8 cellular contexts compared by ENCODE assay signal in genomic region chr1:26285366-26286063, GRCh38. TPM values are rescaled to one million over a fixed set of nuclear protein-coding genes. Genes with fewer than 3 reads are reported as not detected.
DNase-seq lines count a peak whose midpoint lies in the region; ATAC-seq and TF ChIP-seq lines count a peak whose summit lies in the region.

No MANE protein-coding gene starts in this region.

- no peaks in the 10 kb centered on the region for H3K9me3 ChIP-seq in Peyer's patch

- ATAC-seq in natural killer cell treated with Interleukin-12 subunit alpha and Interleukin-12 subunit beta and Interleukin-15 and Interleukin-18, amount 100 ng/mL, for 72 hours: no peak

- peak overlapping the region; percentile 98 for H3K27ac Mint-ChIP-seq in activated CD4-positive, alpha-beta T cell treated with anti-CD3 and anti-CD28 coated beads, Interleukin-2, amount 10 ng/mL, durations not matched to agents 24 days and 14 days
- H3K27ac Mint-ChIP-seq in chondrocyte (ENCODE audit: unreplicated experiment): no peak overlapping the region
- H3K27ac Mint-ChIP-seq in natural killer cell treated with Interleukin-12 subunit alpha and Interleukin-12 subunit beta and Interleukin-15 and Interleukin-18, amount 100 ng/mL, for 72 hours: peak overlapping the region; percentile 89

- peaks cover 0 to 8% (median 0%) of the 10 kb centered on the region in 3 donors for H3K36me3 ChIP-seq in Peyer's patch

- peaks cover 35% of the 10 kb centered on the region for H3K36me3 Mint-ChIP-seq in activated CD4-positive, alpha-beta T cell treated with anti-CD3 and anti-CD28 coated beads, Interleukin-2, amount 10 ng/mL, durations not matched to agents 24 days and 14 days (ENCODE audit: low read depth)
- H3K36me3 Mint-ChIP-seq in chondrocyte (ENCODE audit: low read depth): peaks cover 5% of the 10 kb centered on the region
- H3K36me3 Mint-ChIP-seq in natural killer cell treated with Interleukin-12 subunit alpha and Interleukin-12 subunit beta and Interleukin-15 and Interleukin-18, amount 100 ng/mL, for 72 hours: no peaks in the 10 kb centered on the region

- no peaks in the 10 kb centered on the region for H3K9me3 Mint-ChIP-seq in activated CD4-positive, alpha-beta T cell treated with anti-CD3 and anti-CD28 coated beads, Interleukin-2, amount 10 ng/mL, durations not matched to agents 24 days and 14 days
- H3K9me3 Mint-ChIP-seq in chondrocyte (ENCODE audit: low read depth): no peaks in the 10 kb centered on the region
- H3K9me3 Mint-ChIP-seq in natural killer cell treated with Interleukin-12 subunit alpha and Interleukin-12 subunit beta and Interleukin-15 and Interleukin-18, amount 100 ng/mL, for 72 hours: no peaks in the 10 kb centered on the region

- H3K4me1 ChIP-seq in Peyer's patch: peaks cover 0 to 81% (median 75%) of the 10 kb centered on the region in 4 donors

- peak overlapping the region; percentile 88 for H3K4me3 Mint-ChIP-seq in activated CD4-positive, alpha-beta T cell treated with anti-CD3 and anti-CD28 coated beads, Interleukin-2, amount 10 ng/mL, durations not matched to agents 24 days and 14 days
- no peak overlapping the region for H3K4me3 Mint-ChIP-seq in chondrocyte (ENCODE audit: unreplicated experiment)
- H3K4me3 Mint-ChIP-seq in natural killer cell treated with Interleukin-12 subunit alpha and Interleukin-12 subunit beta and Interleukin-15 and Interleukin-18, amount 100 ng/mL, for 72 hours: no peak overlapping the region

- TF ChIP-seq CTCF in Peyer's patch (IDR thresholded peaks at IDR 0.05) (peak in 4 of 6 experiments; percentile 4 to 34 (median 20)), chondrocyte (IDR thresholded peaks at IDR 0.05) (peak; percentile 23)

- intact Hi-C loops in activated CD4-positive, alpha-beta T cell treated with anti-CD3 and anti-CD28 coated beads, Interleukin-2, amount 10 ng/mL, durations not matched to agents 24 days and 14 days (cut with micrococcal nuclease): loop anchor here (1.0 to 2.0 kb wide), 2 partner anchors 36 to 79 kb away; no protein-coding TSS in a partner anchor

- TF ChIP-seq POLR2A in Peyer's patch (IDR thresholded peaks at IDR 0.05): no peak

- H3K4me1 Mint-ChIP-seq in activated CD4-positive, alpha-beta T cell treated with anti-CD3 and anti-CD28 coated beads, Interleukin-2, amount 10 ng/mL, durations not matched to agents 24 days and 14 days: peaks cover 88% of the 10 kb centered on the region
- H3K4me1 Mint-ChIP-seq in chondrocyte (ENCODE audit: low read depth): peaks cover 54% of the 10 kb centered on the region
- peaks cover 80 to 82% of the 10 kb centered on the region in 2 donors for H3K4me1 Mint-ChIP-seq in natural killer cell treated with Interleukin-12 subunit alpha and Interleukin-12 subunit beta and Interleukin-15 and Interleukin-18, amount 100 ng/mL, for 72 hours (ENCODE audit: low read depth in 2 of 2)

- H3K27me3 Mint-ChIP-seq in activated CD4-positive, alpha-beta T cell treated with anti-CD3 and anti-CD28 coated beads, Interleukin-2, amount 10 ng/mL, durations not matched to agents 24 days and 14 days: no peaks in the 10 kb centered on the region
- no peaks in the 10 kb centered on the region for H3K27me3 Mint-ChIP-seq in chondrocyte (ENCODE audit: low read depth)
- H3K27me3 Mint-ChIP-seq in natural killer cell treated with Interleukin-12 subunit alpha and Interleukin-12 subunit beta and Interleukin-15 and Interleukin-18, amount 100 ng/mL, for 72 hours: no peaks in the 10 kb centered on the region

- H3K27me3 ChIP-seq in Peyer's patch: no peaks in the 10 kb centered on the region

- H3K27ac ChIP-seq in Peyer's patch: peak overlapping the region; percentile 73 to 91 (median 85)

- DNase-seq in activated CD4-positive, alpha-beta T cell treated with anti-CD3 and anti-CD28 coated beads, Interleukin-2, amount 10 ng/mL, durations not matched to agents 24 days and 14 days: peak; percentile 84
- no peak for DNase-seq in activated CD4-positive, alpha-beta T cell treated with anti-CD3 and anti-CD28 coated beads, Interleukin-2, amount 50 U/mL, for 1 hour
- DNase-seq in Peyer's patch (peak; percentile 57 to 76 (median 63)), chondrocyte (ENCODE audit: low spot score) (no peak), NCI-H1048 (lab: John Stamatoyannopoulos, UW) (no peak), CD1c-positive myeloid dendritic cell (ENCODE audit: extremely low spot score) (no peak), DMS79 treated with DMSO at 0.1 percent for 48 hours (lab: John Stamatoyannopoulos, UW) (no peak)
- no peak for DNase-seq in natural killer cell treated with Interleukin-12 subunit alpha and Interleukin-12 subunit beta and Interleukin-15 and Interleukin-18, amount 100 ng/mL, for 72 hours (ENCODE audit: low spot score)

- no peak overlapping the region for H3K4me3 ChIP-seq in Peyer's patch

RNA-seq across cellular contexts. Expression of gene SH3BGRL3, which starts 5.6 kb away (rescaled TPM):
- 463 and 474 TPM in 2 replicates for total RNA-seq in activated CD4-positive, alpha-beta T cell treated with anti-CD3 and anti-CD28 coated beads, Interleukin-2, amount 10 ng/mL, durations not matched to agents 24 days and 14 days
- total RNA-seq in Peyer's patch (10 to 100 TPM; 62.7 to 91.8 (median 89.6) TPM), chondrocyte (156 to 175 TPM (median 162 TPM) in 3 replicates)
- total RNA-seq in natural killer cell treated with Interleukin-12 subunit alpha and Interleukin-12 subunit beta and Interleukin-15 and Interleukin-18, amount 100 ng/mL, for 72 hours: 100 to 1,000 TPM; 203 to 249 TPM

RNA-seq across cellular contexts. Expression of gene UBXN11, which starts 20.9 kb away (rescaled TPM):
- 17.1 and 19.0 TPM in 2 replicates for total RNA-seq in activated CD4-positive, alpha-beta T cell treated with anti-CD3 and anti-CD28 coated beads, Interleukin-2, amount 10 ng/mL, durations not matched to agents 24 days and 14 days
- total RNA-seq in Peyer's patch (10 to 100 TPM in 3 of 4 donors, 1 to 10 TPM in 1; 3.9 to 68.5 (median 18.2) TPM), chondrocyte (8.7 to 20.4 TPM (median 8.7 TPM) in 3 replicates)
- total RNA-seq in natural killer cell treated with Interleukin-12 subunit alpha and Interleukin-12 subunit beta and Interleukin-15 and Interleukin-18, amount 100 ng/mL, for 72 hours: 10 to 100 TPM in 1 of 2 donors, 1 to 10 TPM in 1; 9.9 to 24.8 TPM

RNA-seq across cellular contexts. Expression of gene CD52, which starts 32.2 kb away (rescaled TPM):
- 295 and 297 TPM in 2 replicates for total RNA-seq in activated CD4-positive, alpha-beta T cell treated with anti-CD3 and anti-CD28 coated beads, Interleukin-2, amount 10 ng/mL, durations not matched to agents 24 days and 14 days
- total RNA-seq in Peyer's patch (100 to 1,000 TPM in 1 of 4 donors, 10 to 100 TPM in 1, 1 to 10 TPM in 2; 4.7 to 135 (median 13.6) TPM), chondrocyte (not detected in 3 replicates)
- total RNA-seq in natural killer cell treated with Interleukin-12 subunit alpha and Interleukin-12 subunit beta and Interleukin-15 and Interleukin-18, amount 100 ng/mL, for 72 hours: 10 to 100 TPM in 1 of 2 donors, 1 to 10 TPM in 1; 8.1 to 17.2 TPM

RNA-seq across cellular contexts. Expression of gene CEP85, which starts 51.5 kb away (rescaled TPM):
- total RNA-seq in activated CD4-positive, alpha-beta T cell treated with anti-CD3 and anti-CD28 coated beads, Interleukin-2, amount 10 ng/mL, durations not matched to agents 24 days and 14 days: 39.3 and 40.8 TPM in 2 replicates
- total RNA-seq in Peyer's patch (10 to 100 TPM; 11.0 to 32.2 (median 12.9) TPM), chondrocyte (13.1 to 18.2 TPM (median 13.7 TPM) in 3 replicates)
- 10 to 100 TPM; 21.0 to 57.5 TPM for total RNA-seq in natural killer cell treated with Interleukin-12 subunit alpha and Interleukin-12 subunit beta and Interleukin-15 and Interleukin-18, amount 100 ng/mL, for 72 hours

Comparison
In these comparisons a context has a peak if more than half of its experiments do, and no peak if none do; other contexts are left out.
1. DNase-seq: peak in activated CD4-positive, alpha-beta T cell treated with anti-CD3 and anti-CD28 coated beads, Interleukin-2, amount 10 ng/mL, durations not matched to agents 24 days and 14 days (single experiment) and Peyer's patch (3 of 3); none in activated CD4-positive, alpha-beta T cell treated with anti-CD3 and anti-CD28 coated beads, Interleukin-2, amount 50 U/mL, for 1 hour (single experiment), chondrocyte (single experiment), natural killer cell treated with Interleukin-12 subunit alpha and Interleukin-12 subunit beta and Interleukin-15 and Interleukin-18, amount 100 ng/mL, for 72 hours (single experiment), NCI-H1048 (single experiment), CD1c-positive myeloid dendritic cell (single experiment) and DMS79 treated with DMSO at 0.1 percent for 48 hours (single experiment).